In the genomic region with DNA sequence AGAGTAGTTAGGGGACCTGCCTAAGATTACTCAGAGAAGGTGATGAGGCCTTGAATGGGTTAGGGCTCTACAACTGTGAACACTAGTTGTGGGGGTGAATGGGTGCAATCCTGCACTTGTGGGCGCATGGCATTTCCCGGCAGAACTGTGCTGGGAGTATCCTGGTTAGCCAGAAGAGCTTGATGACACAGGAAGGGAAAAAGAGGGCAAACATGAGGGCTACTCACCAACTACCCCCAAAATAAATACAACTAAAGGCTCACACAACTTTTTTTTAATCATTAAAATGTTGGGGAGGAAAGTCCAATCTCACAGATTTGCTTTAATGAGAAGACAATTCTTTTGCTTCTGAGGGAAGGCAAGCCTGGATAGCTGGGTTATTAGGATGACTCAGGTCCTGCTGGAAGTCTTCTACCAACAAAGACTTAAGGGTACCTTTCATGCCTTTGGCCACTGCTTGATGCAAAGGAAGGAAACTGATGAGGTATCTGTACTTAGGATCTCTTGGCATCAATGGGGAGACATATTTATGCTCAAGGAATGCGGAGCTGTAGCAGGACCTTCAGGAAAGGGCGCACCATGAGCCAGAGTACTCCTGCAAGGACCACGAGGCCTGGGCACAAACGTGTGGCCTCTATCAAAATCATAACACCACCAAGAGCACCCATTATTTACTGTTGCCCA, we compare ENCODE assay signal across 2 cellular contexts.
A peak's percentile ranks its signal among the peaks of the same experiment; 100 is the strongest.
TF ChIP-seq lines count a peak whose summit lies in the region.

No MANE protein-coding gene starts in this region.

TF ChIP-seq in WTC11, 78 proteins besides CTCF, POLR2A, EP300 and RAD21 (continued from another document):
- TF ChIP-seq, protein P1, sequence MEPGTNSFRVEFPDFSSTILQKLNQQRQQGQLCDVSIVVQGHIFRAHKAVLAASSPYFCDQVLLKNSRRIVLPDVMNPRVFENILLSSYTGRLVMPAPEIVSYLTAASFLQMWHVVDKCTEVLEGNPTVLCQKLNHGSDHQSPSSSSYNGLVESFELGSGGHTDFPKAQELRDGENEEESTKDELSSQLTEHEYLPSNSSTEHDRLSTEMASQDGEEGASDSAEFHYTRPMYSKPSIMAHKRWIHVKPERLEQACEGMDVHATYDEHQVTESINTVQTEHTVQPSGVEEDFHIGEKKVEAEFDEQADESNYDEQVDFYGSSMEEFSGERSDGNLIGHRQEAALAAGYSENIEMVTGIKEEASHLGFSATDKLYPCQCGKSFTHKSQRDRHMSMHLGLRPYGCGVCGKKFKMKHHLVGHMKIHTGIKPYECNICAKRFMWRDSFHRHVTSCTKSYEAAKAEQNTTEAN (CRISPR knock-in tag; IDR thresholded peaks at IDR 0.05): no peak
- TF ChIP-seq, protein P2, sequence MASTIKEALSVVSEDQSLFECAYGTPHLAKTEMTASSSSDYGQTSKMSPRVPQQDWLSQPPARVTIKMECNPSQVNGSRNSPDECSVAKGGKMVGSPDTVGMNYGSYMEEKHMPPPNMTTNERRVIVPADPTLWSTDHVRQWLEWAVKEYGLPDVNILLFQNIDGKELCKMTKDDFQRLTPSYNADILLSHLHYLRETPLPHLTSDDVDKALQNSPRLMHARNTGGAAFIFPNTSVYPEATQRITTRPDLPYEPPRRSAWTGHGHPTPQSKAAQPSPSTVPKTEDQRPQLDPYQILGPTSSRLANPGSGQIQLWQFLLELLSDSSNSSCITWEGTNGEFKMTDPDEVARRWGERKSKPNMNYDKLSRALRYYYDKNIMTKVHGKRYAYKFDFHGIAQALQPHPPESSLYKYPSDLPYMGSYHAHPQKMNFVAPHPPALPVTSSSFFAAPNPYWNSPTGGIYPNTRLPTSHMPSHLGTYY (CRISPR knock-in tag; IDR thresholded peaks at IDR 0.05): no peak
- TF ChIP-seq, protein P3, sequence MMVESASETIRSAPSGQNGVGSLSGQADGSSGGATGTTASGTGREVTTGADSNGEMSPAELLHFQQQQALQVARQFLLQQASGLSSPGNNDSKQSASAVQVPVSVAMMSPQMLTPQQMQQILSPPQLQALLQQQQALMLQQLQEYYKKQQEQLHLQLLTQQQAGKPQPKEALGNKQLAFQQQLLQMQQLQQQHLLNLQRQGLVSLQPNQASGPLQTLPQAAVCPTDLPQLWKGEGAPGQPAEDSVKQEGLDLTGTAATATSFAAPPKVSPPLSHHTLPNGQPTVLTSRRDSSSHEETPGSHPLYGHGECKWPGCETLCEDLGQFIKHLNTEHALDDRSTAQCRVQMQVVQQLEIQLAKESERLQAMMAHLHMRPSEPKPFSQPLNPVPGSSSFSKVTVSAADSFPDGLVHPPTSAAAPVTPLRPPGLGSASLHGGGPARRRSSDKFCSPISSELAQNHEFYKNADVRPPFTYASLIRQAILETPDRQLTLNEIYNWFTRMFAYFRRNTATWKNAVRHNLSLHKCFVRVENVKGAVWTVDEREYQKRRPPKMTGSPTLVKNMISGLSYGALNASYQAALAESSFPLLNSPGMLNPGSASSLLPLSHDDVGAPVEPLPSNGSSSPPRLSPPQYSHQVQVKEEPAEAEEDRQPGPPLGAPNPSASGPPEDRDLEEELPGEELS (CRISPR knock-in tag; IDR thresholded peaks at IDR 0.05): no peak
- TF ChIP-seq JAZF1 (CRISPR knock-in tag; IDR thresholded peaks at IDR 0.05) (no peak), ZNF423 (CRISPR knock-in tag; IDR thresholded peaks at IDR 0.05) (no peak)

TF ChIP-seq in liver, 16 proteins besides CTCF, POLR2A, EP300 and RAD21 (continued from another document):
- TF ChIP-seq, protein P4, sequence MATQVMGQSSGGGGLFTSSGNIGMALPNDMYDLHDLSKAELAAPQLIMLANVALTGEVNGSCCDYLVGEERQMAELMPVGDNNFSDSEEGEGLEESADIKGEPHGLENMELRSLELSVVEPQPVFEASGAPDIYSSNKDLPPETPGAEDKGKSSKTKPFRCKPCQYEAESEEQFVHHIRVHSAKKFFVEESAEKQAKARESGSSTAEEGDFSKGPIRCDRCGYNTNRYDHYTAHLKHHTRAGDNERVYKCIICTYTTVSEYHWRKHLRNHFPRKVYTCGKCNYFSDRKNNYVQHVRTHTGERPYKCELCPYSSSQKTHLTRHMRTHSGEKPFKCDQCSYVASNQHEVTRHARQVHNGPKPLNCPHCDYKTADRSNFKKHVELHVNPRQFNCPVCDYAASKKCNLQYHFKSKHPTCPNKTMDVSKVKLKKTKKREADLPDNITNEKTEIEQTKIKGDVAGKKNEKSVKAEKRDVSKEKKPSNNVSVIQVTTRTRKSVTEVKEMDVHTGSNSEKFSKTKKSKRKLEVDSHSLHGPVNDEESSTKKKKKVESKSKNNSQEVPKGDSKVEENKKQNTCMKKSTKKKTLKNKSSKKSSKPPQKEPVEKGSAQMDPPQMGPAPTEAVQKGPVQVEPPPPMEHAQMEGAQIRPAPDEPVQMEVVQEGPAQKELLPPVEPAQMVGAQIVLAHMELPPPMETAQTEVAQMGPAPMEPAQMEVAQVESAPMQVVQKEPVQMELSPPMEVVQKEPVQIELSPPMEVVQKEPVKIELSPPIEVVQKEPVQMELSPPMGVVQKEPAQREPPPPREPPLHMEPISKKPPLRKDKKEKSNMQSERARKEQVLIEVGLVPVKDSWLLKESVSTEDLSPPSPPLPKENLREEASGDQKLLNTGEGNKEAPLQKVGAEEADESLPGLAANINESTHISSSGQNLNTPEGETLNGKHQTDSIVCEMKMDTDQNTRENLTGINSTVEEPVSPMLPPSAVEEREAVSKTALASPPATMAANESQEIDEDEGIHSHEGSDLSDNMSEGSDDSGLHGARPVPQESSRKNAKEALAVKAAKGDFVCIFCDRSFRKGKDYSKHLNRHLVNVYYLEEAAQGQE (IDR thresholded peaks at IDR 0.05): peak; percentile 12
- TF ChIP-seq SP1 (IDR thresholded peaks at IDR 0.05): peak; percentile 89
- peak; percentile 63 for TF ChIP-seq HNF4G (IDR thresholded peaks at IDR 0.05)
- peak in 1 of 2 donors; percentile 18 for TF ChIP-seq JUND (IDR thresholded peaks at IDR 0.05)
- TF ChIP-seq GABPA (IDR thresholded peaks at IDR 0.05 in 1 of 2, conservative IDR thresholded peaks at IDR 0.05 in 1 of 2): peak in 1 of 2 donors; percentile 42
- no peak for TF ChIP-seq NR2F2 (IDR thresholded peaks at IDR 0.05)
- peak; percentile 14 for TF ChIP-seq YY1 (IDR thresholded peaks at IDR 0.05)
- TF ChIP-seq, protein P5, sequence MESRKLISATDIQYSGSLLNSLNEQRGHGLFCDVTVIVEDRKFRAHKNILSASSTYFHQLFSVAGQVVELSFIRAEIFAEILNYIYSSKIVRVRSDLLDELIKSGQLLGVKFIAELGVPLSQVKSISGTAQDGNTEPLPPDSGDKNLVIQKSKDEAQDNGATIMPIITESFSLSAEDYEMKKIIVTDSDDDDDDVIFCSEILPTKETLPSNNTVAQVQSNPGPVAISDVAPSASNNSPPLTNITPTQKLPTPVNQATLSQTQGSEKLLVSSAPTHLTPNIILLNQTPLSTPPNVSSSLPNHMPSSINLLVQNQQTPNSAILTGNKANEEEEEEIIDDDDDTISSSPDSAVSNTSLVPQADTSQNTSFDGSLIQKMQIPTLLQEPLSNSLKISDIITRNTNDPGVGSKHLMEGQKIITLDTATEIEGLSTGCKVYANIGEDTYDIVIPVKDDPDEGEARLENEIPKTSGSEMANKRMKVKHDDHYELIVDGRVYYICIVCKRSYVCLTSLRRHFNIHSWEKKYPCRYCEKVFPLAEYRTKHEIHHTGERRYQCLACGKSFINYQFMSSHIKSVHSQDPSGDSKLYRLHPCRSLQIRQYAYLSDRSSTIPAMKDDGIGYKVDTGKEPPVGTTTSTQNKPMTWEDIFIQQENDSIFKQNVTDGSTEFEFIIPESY (IDR thresholded peaks at IDR 0.05): peak; percentile 42
- TF ChIP-seq EGR1 (IDR thresholded peaks at IDR 0.05; ENCODE audit: low read depth in 2 of 2): no peak
TF ChIP-seq in liver: peak in this region for 12.
